Comparison of ENCODE assay signal across 8 cellular contexts in genomic region chr6:43724914-43725642, GRCh38. TPM values are rescaled to one million over a fixed set of nuclear protein-coding genes. Genes with fewer than 3 reads are reported as not detected.
DNase-seq lines count a peak whose midpoint lies in the region; ATAC-seq and TF ChIP-seq lines count a peak whose summit lies in the region.

No MANE protein-coding gene starts in this region.

- DNase-seq in GM03348 (ENCODE audit: low spot score) (peak; percentile 93), NCI-H2107 (lab: John Stamatoyannopoulos, UW) (peak; percentile 85), choroid plexus epithelial cell (ENCODE audit: low read depth) (peak; percentile 97), natural killer cell (peak; percentile 64), thyroid gland (peak; percentile 46 to 47)
- DNase-seq in activated CD4-positive, alpha-beta T cell treated with anti-CD3 and anti-CD28 coated beads for 4 hours, result peak; percentile 60 to 80

- peaks cover 14 to 25% of the 10 kb centered on the region in 2 donors for H3K4me1 Mint-ChIP-seq in natural killer cell

- ATAC-seq in HG02588 (IDR thresholded peaks at IDR 0.05; ENCODE audit: unreplicated experiment), result peak; percentile 63
- ATAC-seq in natural killer cell, result peak; percentile 79 to 87 (median 84)
- no peak for ATAC-seq in GM19328 (IDR thresholded peaks at IDR 0.05; ENCODE audit: unreplicated experiment)

- H3K36me3 Mint-ChIP-seq in natural killer cell, result no peaks in the 10 kb centered on the region

- no peak overlapping the region for H3K27ac ChIP-seq in thyroid gland

- peak overlapping the region; percentile 62 for H3K4me3 Mint-ChIP-seq in natural killer cell

- H3K9me3 ChIP-seq in thyroid gland, result no peaks in the 10 kb centered on the region

- H3K27me3 Mint-ChIP-seq in natural killer cell (ENCODE audit: low read depth in 2 of 2), result peaks cover 11 to 12% of the 10 kb centered on the region in 2 donors

- TF ChIP-seq POLR2A in thyroid gland (IDR thresholded peaks at IDR 0.05), result no peak

- intact Hi-C loops in natural killer cell (cut with micrococcal nuclease), result loop anchor here (1.0 to 2.0 kb wide), 3 partner anchors 44 to 354 kb away; no protein-coding TSS in a partner anchor
- intact Hi-C loops in thyroid gland (cut with DNase I), result loop anchor here (10.0 kb wide), 1 partner anchor 60 kb away; no protein-coding TSS in a partner anchor

- no peaks in the 10 kb centered on the region for H3K27me3 ChIP-seq in thyroid gland

- peaks cover 0 to 9% of the 10 kb centered on the region in 2 donors for H3K4me1 ChIP-seq in thyroid gland

- TF ChIP-seq CTCF in choroid plexus epithelial cell (conservative IDR thresholded peaks at IDR 0.05; ENCODE audit: low read depth, low read length), result no peak
- no peak for TF ChIP-seq CTCF in natural killer cell (IDR thresholded peaks at IDR 0.05)
- no peak for TF ChIP-seq CTCF in thyroid gland (IDR thresholded peaks at IDR 0.05)

- peak overlapping the region in 1 of 2 donors; percentile 82 for H3K27ac Mint-ChIP-seq in natural killer cell

- no peaks in the 10 kb centered on the region for H3K36me3 ChIP-seq in thyroid gland

- WGBS in thyroid gland, 2 donors, result 66 to 69% methylated on average over 4 to 17 of the region's 17 CpGs

- H3K9me3 Mint-ChIP-seq in natural killer cell, result no peaks in the 10 kb centered on the region

- no peak overlapping the region for H3K4me3 ChIP-seq in choroid plexus epithelial cell (ENCODE audit: low read depth, low read length)
- no peak overlapping the region for H3K4me3 ChIP-seq in thyroid gland (replicated peaks in 1 of 3)

RNA-seq across cellular contexts. Expression of gene MRPS18A, which starts 37.5 kb away (rescaled TPM):
- 10 to 100 TPM; 29.0 to 39.8 (median 33.1) TPM for total RNA-seq in natural killer cell
- 10 to 100 TPM; 26.3 to 61.1 (median 45.1) TPM for total RNA-seq in thyroid gland

RNA-seq across cellular contexts. Expression of gene VEGFA, which starts 44.9 kb away (rescaled TPM):
- total RNA-seq in natural killer cell (10 to 100 TPM in 1 of 3 donors, 1 to 10 TPM in 2; 3.6 to 27.5 (median 3.7) TPM), thyroid gland (1,000 to 10,000 TPM in 1 of 4 donors, 100 to 1,000 TPM in 3; 510 to 1,437 (median 630) TPM)

Comparison
In these comparisons a context has a peak if more than half of its experiments do, and no peak if none do; other contexts are left out.
1. DNase-seq: peak in every context shown above with its lines; median percentile 97 in choroid plexus epithelial cell; 93 in GM03348; 85 in NCI-H2107; 70 in activated CD4-positive, alpha-beta T cell treated with anti-CD3 and anti-CD28 coated beads for 4 hours; 64 in natural killer cell; 46 in thyroid gland.
2. RNA of gene VEGFA, which starts 44.9 kb away (total RNA-seq): 510 to 1,437 TPM in thyroid gland; 3.6 to 27.5 TPM in natural killer cell; every median in the first group is over 10 times any median in the second.